Comparison of ENCODE assay signal across 9 cellular contexts in the genomic region with DNA sequence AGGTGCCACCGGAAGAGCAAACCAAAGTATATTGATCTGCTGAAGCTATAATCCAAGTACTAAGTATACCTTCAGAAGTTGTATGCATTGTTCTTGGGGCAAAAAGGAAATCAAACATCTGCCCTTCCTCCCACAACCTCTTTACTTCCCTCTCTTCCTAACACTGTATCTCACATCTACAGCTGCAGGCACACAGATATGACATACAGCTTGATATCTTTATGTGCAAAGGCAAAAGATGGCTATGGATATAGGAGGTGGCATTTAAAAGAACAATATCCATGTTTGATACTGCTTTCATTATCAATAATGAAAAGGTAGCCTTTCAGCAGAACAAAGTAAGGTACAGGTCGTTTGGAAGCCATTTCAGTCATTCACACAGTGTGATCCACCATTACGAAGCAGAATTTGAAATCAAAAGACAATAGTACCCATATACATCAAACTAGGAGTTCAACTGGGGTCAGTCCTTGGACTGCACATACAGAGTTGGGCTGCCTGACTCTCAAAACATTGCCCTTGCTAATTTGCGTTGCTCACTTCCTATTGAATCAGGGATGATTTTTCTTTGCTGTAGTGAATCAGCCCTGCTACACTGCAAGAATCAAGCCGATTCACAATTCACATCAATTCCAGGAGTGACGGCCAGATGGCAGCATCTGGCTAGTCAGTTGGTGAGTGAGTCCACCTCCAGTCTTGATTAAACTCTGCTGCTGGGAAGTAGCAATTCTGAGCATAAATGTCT. TPM values are rescaled to one million over a fixed set of nuclear protein-coding genes. Genes with fewer than 3 reads are reported as not detected.
DNase-seq lines count a peak whose midpoint lies in the region; ATAC-seq and TF ChIP-seq lines count a peak whose summit lies in the region.
"Had no signal": no experiment of that assay in that cellular context is flagged by ENCODE, and none has a peak within 500 bp of the region (broad histone marks: within the 10 kb centered on the region; RNA-seq: fewer than 3 reads in every experiment).

No MANE protein-coding gene starts in this region.

- no peaks in the 10 kb centered on the region for H3K4me1 ChIP-seq in smooth muscle cell (ENCODE audit: low read depth)

- no peak overlapping the region for H3K4me2 ChIP-seq in smooth muscle cell

- no peaks in the 10 kb centered on the region for H3K9me3 ChIP-seq in smooth muscle cell (replicated peaks; ENCODE audit: low read depth)

- no peaks in the 10 kb centered on the region for H3F3A ChIP-seq in smooth muscle cell (ENCODE audit: low read depth)

- no peak for ATAC-seq in HG03460 (IDR thresholded peaks at IDR 0.05; ENCODE audit: unreplicated experiment)

- WGBS in smooth muscle cell (ENCODE audit: low lambda C conversion rate) = 38% methylated on average over 6 of the region's 6 CpGs

- TF ChIP-seq CTCF in LNCaP clone FGC (IDR thresholded peaks at IDR 0.05; ENCODE audit: control insufficient read depth, extremely low read depth, insufficient read depth) (peak; percentile 88), smooth muscle cell (IDR thresholded peaks at IDR 0.05; ENCODE audit: borderline replicate concordance, insufficient read depth, poor library complexity, severe bottlenecking) (peak; percentile 79)

- H4K20me1 ChIP-seq in smooth muscle cell (ENCODE audit: low read depth) = no peaks in the 10 kb centered on the region
- H4K20me1 ChIP-seq: BLaER1 treated with 17β-estradiol and CSF1 and Interleukin-3, amounts not matched to agents 10 nM and 100 nM had no signal

- H2AFZ ChIP-seq in smooth muscle cell (ENCODE audit: low read depth) = no peak overlapping the region

- no peak overlapping the region for H3K27ac ChIP-seq in smooth muscle cell (ENCODE audit: low read depth)
- H3K27ac ChIP-seq: BLaER1 treated with 17β-estradiol and CSF1 and Interleukin-3, amounts not matched to agents 10 nM and 100 nM had no signal

- no peaks in the 10 kb centered on the region for H3K27me3 ChIP-seq in smooth muscle cell (ENCODE audit: low read depth)
- H3K27me3 ChIP-seq: BLaER1 treated with 17β-estradiol and CSF1 and Interleukin-3, amounts not matched to agents 10 nM and 100 nM had no signal

- H3K79me2 ChIP-seq in smooth muscle cell (ENCODE audit: low read depth) = no peaks in the 10 kb centered on the region

- no peaks in the 10 kb centered on the region for H3K36me3 ChIP-seq in smooth muscle cell (ENCODE audit: low read depth)
- H3K36me3 ChIP-seq: BLaER1 treated with 17β-estradiol and CSF1 and Interleukin-3, amounts not matched to agents 10 nM and 100 nM had no signal

- DNase-seq in DMS53 (lab: John Stamatoyannopoulos, UW) (peak; percentile 55), DMS53 treated with DMSO at 0.1 percent for 48 hours (lab: John Stamatoyannopoulos, UW; ENCODE audit: unreplicated experiment) (no peak), LNCaP clone FGC (ENCODE audit: low read depth) (peak; percentile 27), T-helper 2 cell (peak; percentile 23 to 73 (median 38)), anterior cingulate cortex (lab: John Stamatoyannopoulos, UW) (peak in 53 of 58 donors; percentile 5 to 83 (median 42)), hippocampal formation (lab: John Stamatoyannopoulos, UW) (peak; percentile 69 to 72), smooth muscle cell (lab: John Stamatoyannopoulos, UW; ENCODE audit: unreplicated experiment) (no peak)

- no peak overlapping the region for H3K9ac ChIP-seq in smooth muscle cell (ENCODE audit: low read depth)
- H3K9ac ChIP-seq: BLaER1 treated with 17β-estradiol and CSF1 and Interleukin-3, amounts not matched to agents 10 nM and 100 nM had no signal

- no peak overlapping the region for H3K4me3 ChIP-seq in LNCaP clone FGC (ENCODE audit: low read depth, low read length)
- H3K4me3 ChIP-seq in smooth muscle cell = no peak overlapping the region
- H3K4me3 ChIP-seq: BLaER1 treated with 17β-estradiol and CSF1 and Interleukin-3, amounts not matched to agents 10 nM and 100 nM had no signal

RNA-seq across cellular contexts. Expression of a gene that starts 8.9 kb away (rescaled TPM):
- total RNA-seq in smooth muscle cell = 7.1 and 13.8 TPM in 2 replicates
- polyA plus RNA-seq in smooth muscle cell = 19.5 TPM in 2 replicates

RNA-seq across cellular contexts. Expression of a gene that starts 13.1 kb away (rescaled TPM):
- total RNA-seq in smooth muscle cell = 34.8 and 41.8 TPM in 2 replicates
- polyA plus RNA-seq in smooth muscle cell = 20.1 and 28.6 TPM in 2 replicates

RNA-seq across cellular contexts. Expression of a gene that starts 48.2 kb away (rescaled TPM):
- not detected in 2 replicates for total RNA-seq in smooth muscle cell
- not detected in 2 replicates for polyA plus RNA-seq in smooth muscle cell

RNA-seq across cellular contexts. Expression of a gene that starts 56.0 kb away (rescaled TPM):
- not detected in 2 replicates for total RNA-seq in smooth muscle cell
- polyA plus RNA-seq in smooth muscle cell = not detected in 2 replicates

Comparison
In these comparisons a context has a peak if more than half of its experiments do, and no peak if none do; other contexts are left out.
1. DNase-seq: peak in DMS53 (single experiment), LNCaP clone FGC (single experiment), T-helper 2 cell (5 of 5), anterior cingulate cortex (53 of 58) and hippocampal formation (2 of 2); none in DMS53 treated with DMSO at 0.1 percent for 48 hours (single experiment) and smooth muscle cell (single experiment).